12 cellular contexts compared by ENCODE assay signal in genomic region chr2:224816816-224817215, GRCh38.
DNase-seq lines count a peak whose midpoint lies in the region; ATAC-seq, FAIRE-seq and TF ChIP-seq lines count a peak whose summit lies in the region.
"Had no signal": no experiment of that assay in that cellular context is flagged by ENCODE, and none has a peak within 500 bp of the region (broad histone marks: within the 10 kb centered on the region; RNA-seq: fewer than 3 reads in every experiment).

No MANE protein-coding gene starts in this region.

- no peaks in the 10 kb centered on the region for H4K20me1 ChIP-seq in endothelial cell of umbilical vein (replicated peaks; ENCODE audit: control insufficient read depth, extremely low read depth, insufficient read depth, low read length)

- POLR2A ChIA-PET in endothelial cell of umbilical vein (lab: Charles Lee) = interaction anchor here (1.5 kb wide), 1 partner anchor 20 kb away, joined by 4 read pairs; no protein-coding TSS in a partner anchor

- no peak overlapping the region for H3K4ac ChIP-seq in trophoblast cell (ENCODE audit: low read depth, low read length)

- dilution Hi-C loops in endothelial cell of umbilical vein (cut with MboI; ENCODE audit: extremely low pct_ligation_motif_present, low sequenced_read_pairs) = no loop called here

- CTCF ChIA-PET in endothelial cell of umbilical vein (lab: Charles Lee) = interaction anchor here (0.7 to 1.6 kb wide), 10 partner anchors 15 to 192 kb away, joined by 3 to 10 read pairs (median 3); no protein-coding TSS in a partner anchor

- H3K4me2 ChIP-seq in endothelial cell of umbilical vein (ENCODE audit: insufficient read depth, low read length) (peak overlapping the region; percentile 65), trophoblast cell (ENCODE audit: low read length) (no peak overlapping the region)

- peaks cover 0 to 6% of the 10 kb centered on the region in 2 donors for H3K4me1 Mint-ChIP-seq in stimulated activated naive B cell treated with anti-CD40 and anti-IgM and Interleukin-4, amounts not matched to agents 10 μg/mL and 1 μg/mL and 100 μg/mL, for 72 hours

- H3K9ac ChIP-seq in endothelial cell of umbilical vein (replicated peaks; ENCODE audit: extremely low read depth, insufficient read depth, low read length) = peak overlapping the region; percentile 30
- H3K9ac ChIP-seq in trophoblast cell (ENCODE audit: low read length) = no peak overlapping the region

- peaks cover 61 to 68% of the 10 kb centered on the region in 2 donors for H3K36me3 Mint-ChIP-seq in stimulated activated naive B cell treated with anti-CD40 and anti-IgM and Interleukin-4, amounts not matched to agents 10 μg/mL and 1 μg/mL and 100 μg/mL, for 72 hours

- no peak for TF ChIP-seq CTCF in endothelial cell of umbilical vein (IDR thresholded peaks at IDR 0.05; ENCODE audit: extremely low read depth in 1 of 2, insufficient read depth in 1 of 2, low read depth in 1 of 2, low read length in 2 of 2)

- no peak overlapping the region for H3K4me3 Mint-ChIP-seq in stimulated activated naive B cell treated with anti-CD40 and anti-IgM and Interleukin-4, amounts not matched to agents 10 μg/mL and 1 μg/mL and 100 μg/mL, for 72 hours

- H3K27me3 ChIP-seq in endothelial cell of umbilical vein (ENCODE audit: control insufficient read depth in 2 of 2, insufficient read depth in 2 of 2, low read length in 2 of 2) (no peaks in the 10 kb centered on the region), trophoblast cell (ENCODE audit: insufficient read depth, low read length) (no peaks in the 10 kb centered on the region)
- H3K27me3 ChIP-seq: pancreas had no signal

- H2BK5ac ChIP-seq in trophoblast cell (ENCODE audit: low read depth, low read length, poor library complexity) = no peak overlapping the region

- ATAC-seq in HG02623 (IDR thresholded peaks at IDR 0.05; ENCODE audit: unreplicated experiment) = no peak
- ATAC-seq in stimulated activated naive B cell treated with anti-CD40 and anti-IgM and Interleukin-4, amounts not matched to agents 10 μg/mL and 1 μg/mL and 100 μg/mL, for 72 hours (replicated peaks) = no peak
- ATAC-seq: pancreas had no signal

- H3K9me3 Mint-ChIP-seq in stimulated activated naive B cell treated with anti-CD40 and anti-IgM and Interleukin-4, amounts not matched to agents 10 μg/mL and 1 μg/mL and 100 μg/mL, for 72 hours = peaks cover 2 to 3% of the 10 kb centered on the region in 2 donors

- H4K91ac ChIP-seq in trophoblast cell (ENCODE audit: low read depth, low read length) = no peak overlapping the region

- H3K18ac ChIP-seq in trophoblast cell (ENCODE audit: low read length) = no peak overlapping the region

- no peak for TF ChIP-seq POLR2A in endothelial cell of umbilical vein (IDR thresholded peaks at IDR 0.05; ENCODE audit: low read depth, low read length)

- intact Hi-C loops in endothelial cell of umbilical vein (cut with micrococcal nuclease) = loop anchor here (1.0 to 5.0 kb wide), 3 partner anchors 20 to 130 kb away; no protein-coding TSS in a partner anchor

- H3K4me1 ChIP-seq in endothelial cell of umbilical vein (ENCODE audit: control insufficient read depth, extremely low read depth, insufficient read depth, low read length) = peaks cover 34% of the 10 kb centered on the region
- H3K4me1 ChIP-seq in trophoblast cell (ENCODE audit: control insufficient read depth in 1 of 2, insufficient read depth in 2 of 2, low read length in 2 of 2) = no peaks in the 10 kb centered on the region
- H3K4me1 ChIP-seq: pancreas had no signal

- H3K4me3 ChIP-seq in endothelial cell of umbilical vein (replicated peaks in 1 of 3; ENCODE audit: insufficient read depth in 1 of 3, low read depth in 1 of 3, low read length in 3 of 3) (no peak overlapping the region), trophoblast cell (ENCODE audit: low read depth, low read length) (no peak overlapping the region)
- H3K4me3 ChIP-seq: pancreas had no signal

- H2AK5ac ChIP-seq in trophoblast cell (ENCODE audit: low read length) = no peak overlapping the region

- no peak overlapping the region for H2BK120ac ChIP-seq in trophoblast cell (ENCODE audit: insufficient read depth, low read length, poor library complexity)

- H3K79me1 ChIP-seq in trophoblast cell (ENCODE audit: low read length) = no peaks in the 10 kb centered on the region

- H3K9me1 ChIP-seq in endothelial cell of umbilical vein (replicated peaks; ENCODE audit: control insufficient read depth, extremely low read depth, insufficient read depth, low read length) = no peaks in the 10 kb centered on the region

- DNase-seq in EL (peak; percentile 86), M059J (ENCODE audit: low read depth) (peak; percentile 85), endothelial cell of umbilical vein (ENCODE audit: low read depth, low spot score) (peak; percentile 62), trophoblast cell (peak; percentile 10 to 91), NCI-H146 treated with DMSO at 0.1 percent for 48 hours (lab: John Stamatoyannopoulos, UW; ENCODE audit: unreplicated experiment) (no peak)
- DNase-seq in stimulated activated naive B cell treated with anti-CD40 and anti-IgM and Interleukin-4, amounts not matched to agents 10 μg/mL and 1 μg/mL and 100 μg/mL, for 72 hours = no peak
- DNase-seq: effector memory CD4-positive, alpha-beta T cell; GF-D8; left cardiac atrium; NCI-H446; pancreas had no signal

- H3K9me3 ChIP-seq in endothelial cell of umbilical vein (replicated peaks; ENCODE audit: control insufficient read depth, insufficient read depth, low read length) (no peaks in the 10 kb centered on the region), trophoblast cell (ENCODE audit: insufficient read depth, low read depth, low read length) (no peaks in the 10 kb centered on the region)
- H3K9me3 ChIP-seq: pancreas had no signal

- no peaks in the 10 kb centered on the region for H3K79me2 ChIP-seq in endothelial cell of umbilical vein (ENCODE audit: control insufficient read depth, insufficient read depth, low read length)
- no peaks in the 10 kb centered on the region for H3K79me2 ChIP-seq in trophoblast cell (ENCODE audit: control insufficient read depth, insufficient read depth, low read length, poor library complexity)

- no peaks in the 10 kb centered on the region for H3K27me3 Mint-ChIP-seq in stimulated activated naive B cell treated with anti-CD40 and anti-IgM and Interleukin-4, amounts not matched to agents 10 μg/mL and 1 μg/mL and 100 μg/mL, for 72 hours

- H3K36me3 ChIP-seq in endothelial cell of umbilical vein (ENCODE audit: control insufficient read depth in 2 of 2, extremely low read depth in 1 of 2, insufficient read depth in 2 of 2, low read length in 2 of 2) (no peaks in the 10 kb centered on the region), trophoblast cell (ENCODE audit: control insufficient read depth in 1 of 2, insufficient read depth in 2 of 2, low read length in 2 of 2) (no peaks in the 10 kb centered on the region)
- H3K36me3 ChIP-seq: pancreas had no signal

- no CpG with 5 or more reads among the region's 4 CpGs for WGBS in trophoblast cell (ENCODE audit: extremely low coverage, insufficient coverage, insufficient read length)

- H3K27ac Mint-ChIP-seq in stimulated activated naive B cell treated with anti-CD40 and anti-IgM and Interleukin-4, amounts not matched to agents 10 μg/mL and 1 μg/mL and 100 μg/mL, for 72 hours = no peak overlapping the region

- H4K8ac ChIP-seq in trophoblast cell (ENCODE audit: low read depth, low read length) = no peak overlapping the region

- no peak overlapping the region for H3K14ac ChIP-seq in trophoblast cell (ENCODE audit: low read length)

- no peak overlapping the region for H4K12ac ChIP-seq in trophoblast cell (ENCODE audit: low read depth, low read length)

- peak overlapping the region; percentile 34 for H2AFZ ChIP-seq in endothelial cell of umbilical vein (ENCODE audit: low read depth, low read length)
- H2AFZ ChIP-seq in trophoblast cell (ENCODE audit: insufficient read depth, low read length, poor library complexity) = no peak overlapping the region

- no peak overlapping the region for H3K23ac ChIP-seq in trophoblast cell (ENCODE audit: low read length)

- H3K27ac ChIP-seq in endothelial cell of umbilical vein (ENCODE audit: insufficient read depth, low read depth, low read length) (peak overlapping the region; percentile 64), trophoblast cell (ENCODE audit: low read depth, low read length) (no peak overlapping the region)
- H3K27ac ChIP-seq: pancreas had no signal

- BruUV-seq in endothelial cell of umbilical vein (replicated peaks; lab: Mats Ljungman, UMichigan) = no TSS peak

- H2BK12ac ChIP-seq in trophoblast cell (ENCODE audit: low read length) = no peak overlapping the region

- peak; percentile 77 for FAIRE-seq in endothelial cell of umbilical vein (lab: Jason Lieb, UNC)

TF ChIP-seq in endothelial cell of umbilical vein, 7 proteins besides CTCF, POLR2A, EP300 and RAD21:
- TF ChIP-seq GATA2 (IDR thresholded peaks at IDR 0.05; ENCODE audit: insufficient read depth, insufficient read length, low read depth, low read length) (peak; percentile 88), MAX (IDR thresholded peaks at IDR 0.05; ENCODE audit: insufficient read depth, insufficient read length) (no peak), MYC (IDR thresholded peaks at IDR 0.05; ENCODE audit: low read depth, low read length) (no peak), FOS (IDR thresholded peaks at IDR 0.05; ENCODE audit: borderline replicate concordance, insufficient read depth, low read length) (peak; percentile 90), JUN (IDR thresholded peaks at IDR 0.05; ENCODE audit: borderline replicate concordance, insufficient read depth, insufficient read length, low read depth) (peak; percentile 80), POLR2AphosphoS5 (IDR thresholded peaks at IDR 0.05; ENCODE audit: insufficient read depth, low read depth, low read length) (peak; percentile 41), EZH2 (IDR thresholded peaks at IDR 0.05; ENCODE audit: borderline replicate concordance, low read depth, low read length, severe bottlenecking) (no peak)

Comparison
In these comparisons a context has a peak if more than half of its experiments do, and no peak if none do; other contexts are left out.
1. DNase-seq: peak in EL (single experiment), M059J (single experiment), endothelial cell of umbilical vein (single experiment) and trophoblast cell (2 of 2); none in NCI-H146 treated with DMSO at 0.1 percent for 48 hours (single experiment) and stimulated activated naive B cell treated with anti-CD40 and anti-IgM and Interleukin-4, amounts not matched to agents 10 μg/mL and 1 μg/mL and 100 μg/mL, for 72 hours (single experiment).